ENCODE assay signal across 17 cellular contexts in the genomic region with DNA sequence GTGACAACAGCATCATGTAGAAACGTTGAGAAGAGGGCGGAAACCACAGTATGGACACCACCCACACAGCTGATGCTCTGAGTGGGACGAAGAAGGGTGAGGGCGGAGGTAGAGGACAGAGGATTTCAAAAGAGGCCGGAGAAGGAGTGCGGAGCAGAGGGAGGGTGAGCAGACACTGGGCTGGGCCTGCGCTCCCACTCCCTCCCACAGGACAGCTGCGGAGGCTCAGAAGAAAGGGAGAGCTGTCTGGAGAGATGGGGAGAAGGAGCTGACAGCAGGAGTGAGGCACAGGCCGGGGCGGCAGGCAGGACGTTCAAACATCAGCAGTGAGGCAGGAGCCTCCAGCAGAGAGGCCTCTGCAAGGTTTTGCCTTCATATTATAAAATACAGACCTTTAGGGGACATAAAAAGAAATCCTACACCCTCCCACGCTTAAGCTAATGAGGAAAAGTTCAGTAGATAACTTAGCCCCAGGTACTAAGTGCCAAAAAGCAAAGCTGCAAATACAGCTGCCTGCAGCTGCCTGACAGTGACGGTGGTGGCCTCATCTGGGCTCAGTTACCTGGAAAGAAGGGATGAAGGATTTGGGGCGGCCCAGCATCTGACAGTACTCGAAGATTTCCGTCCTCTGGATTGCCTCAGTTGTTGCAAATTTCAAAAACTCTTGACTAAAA.
"Had no signal": no experiment of that assay in that cellular context is flagged by ENCODE, and none has a peak within 500 bp of the region (broad histone marks: within the 10 kb centered on the region; RNA-seq: fewer than 3 reads in every experiment).

No MANE protein-coding gene starts in this region.

- H3K9me3 Mint-ChIP-seq: memory B cell; natural killer cell treated with Interleukin-12 subunit alpha and Interleukin-12 subunit beta and Interleukin-15 and Interleukin-18, amount 100 ng/mL, for 72 hours; stimulated activated naive B cell treated with anti-CD40 and anti-IgM and Interleukin-4, amounts not matched to agents 10 μg/mL and 1 μg/mL and 100 μg/mL, for 72 hours had no signal

- H3K4me1 Mint-ChIP-seq: memory B cell; stimulated activated naive B cell treated with anti-CD40 and anti-IgM and Interleukin-4, amounts not matched to agents 10 μg/mL and 1 μg/mL and 100 μg/mL, for 72 hours had no signal

- H3K27me3 Mint-ChIP-seq: natural killer cell treated with Interleukin-12 subunit alpha and Interleukin-12 subunit beta and Interleukin-15 and Interleukin-18, amount 100 ng/mL, for 72 hours had no signal

- ATAC-seq: left colon; stimulated activated naive B cell treated with anti-CD40 and anti-IgM and Interleukin-4, amounts not matched to agents 10 μg/mL and 1 μg/mL and 100 μg/mL, for 72 hours had no signal

- H3K4me3 Mint-ChIP-seq: memory B cell; natural killer cell treated with Interleukin-12 subunit alpha and Interleukin-12 subunit beta and Interleukin-15 and Interleukin-18, amount 100 ng/mL, for 72 hours; stimulated activated naive B cell treated with anti-CD40 and anti-IgM and Interleukin-4, amounts not matched to agents 10 μg/mL and 1 μg/mL and 100 μg/mL, for 72 hours had no signal

- DNase-seq: activated CD4-positive, CD25-positive, alpha-beta regulatory T cell treated with anti-CD3 and anti-CD28 coated beads, Interleukin-2, amount 50 U/mL, for 72 hours; activated naive CD4-positive, alpha-beta T cell treated with Interleukin-2 at 50 U/mL for 16 hours; cortex of kidney; effector CD8-positive, alpha-beta T cell; esophagus squamous epithelium; foreskin melanocyte; left colon; SK-N-SH; stimulated activated CD4-positive, alpha-beta T cell treated with anti-CD3 and anti-CD28 coated beads, Interleukin-15, amount 100 ng/mL, for 24 hours; stimulated activated CD4-positive, alpha-beta T cell treated with anti-CD3 and anti-CD28 coated beads, Interleukin-4, amount 100 ng/mL, for 1 hour; stimulated activated naive B cell treated with anti-CD40 and anti-IgM and Interleukin-4, amounts not matched to agents 10 μg/mL and 1 μg/mL and 100 μg/mL, for 72 hours; substantia nigra; T-helper 1 cell; T1000; trophoblast cell had no signal

- H3K27ac Mint-ChIP-seq: memory B cell; natural killer cell treated with Interleukin-12 subunit alpha and Interleukin-12 subunit beta and Interleukin-15 and Interleukin-18, amount 100 ng/mL, for 72 hours; stimulated activated naive B cell treated with anti-CD40 and anti-IgM and Interleukin-4, amounts not matched to agents 10 μg/mL and 1 μg/mL and 100 μg/mL, for 72 hours had no signal

- H3K36me3 Mint-ChIP-seq: memory B cell; natural killer cell treated with Interleukin-12 subunit alpha and Interleukin-12 subunit beta and Interleukin-15 and Interleukin-18, amount 100 ng/mL, for 72 hours; stimulated activated naive B cell treated with anti-CD40 and anti-IgM and Interleukin-4, amounts not matched to agents 10 μg/mL and 1 μg/mL and 100 μg/mL, for 72 hours had no signal
